In genomic region chr22:18980829-18981228, GRCh38 we compare ENCODE assay signal across 27 cellular contexts.
"Had no signal": no experiment of that assay in that cellular context is flagged by ENCODE, and none has a peak within 500 bp of the region (broad histone marks: within the 10 kb centered on the region; RNA-seq: fewer than 3 reads in every experiment).

No MANE protein-coding gene starts in this region.

- H2AFZ ChIP-seq: hepatocyte had no signal

- H3K4me2 ChIP-seq: hepatocyte had no signal

- H3K27ac ChIP-seq: ascending aorta, breast epithelium, cardiac muscle cell, coronary artery, dorsolateral prefrontal cortex, esophagus muscularis mucosa, foreskin keratinocyte, gastrocnemius medialis, heart left ventricle, hepatocyte had no signal

- DNase-seq: activated CD4-positive, alpha-beta memory T cell treated with anti-CD3 and anti-CD28 coated beads, Interleukin-2, amount 10 ng/mL, durations not matched to agents 7 days and 5 days; activated CD4-positive, alpha-beta T cell treated with anti-CD3 and anti-CD28 coated beads for 4 hours; activated CD4-positive, alpha-beta T cell treated with anti-CD3 and anti-CD28 coated beads, Interleukin-2, amount 10 ng/mL, durations not matched to agents 7 days and 5 days; activated CD4-positive, alpha-beta T cell treated with anti-CD3 and anti-CD28 coated beads, Interleukin-2, amount 50 U/mL, for 4 hours; activated CD4-positive, CD25-positive, alpha-beta regulatory T cell; activated CD4-positive, CD25-positive, alpha-beta regulatory T cell treated with anti-CD3 and anti-CD28 coated beads, Interleukin-2, amount 50 U/mL, for 72 hours; activated gamma-delta T cell; activated naive CD4-positive, alpha-beta T cell; activated naive CD4-positive, alpha-beta T cell treated with anti-CD3 and anti-CD28 coated beads, Interleukin-2, amount 10 ng/mL, durations not matched to agents 7 days and 5 days; activated naive CD8-positive, alpha-beta T cell treated with anti-CD3 and anti-CD28 coated beads, Interleukin-2, amount 10 ng/mL, durations not matched to agents 7 days and 5 days; activated T-cell treated with anti-CD3 and anti-CD28 coated beads, Interleukin-2, amount 50 U/mL, for 1 hour; activated T-cell treated with anti-CD3 and anti-CD28 coated beads, Interleukin-2, amount 50 U/mL, for 72 hours; effector memory CD4-positive, alpha-beta T cell; endodermal cell; foreskin keratinocyte; gastrocnemius medialis; glutamatergic neuron; heart left ventricle; T-helper 2 cell had no signal

- ATAC-seq: activated naive CD4-positive, alpha-beta T cell treated with anti-CD3 and anti-CD28 coated beads, Interleukin-2, amount 50 U/mL, for 72 hours; activated T-cell treated with anti-CD3 and anti-CD28 coated beads, Interleukin-2, amount 50 U/mL, for 72 hours; foreskin keratinocyte; gastrocnemius medialis; heart left ventricle had no signal

- H3K79me2 ChIP-seq: hepatocyte had no signal

- H3K4me3 ChIP-seq: ascending aorta, breast epithelium, cardiac muscle cell, coronary artery, dorsolateral prefrontal cortex, esophagus muscularis mucosa, gastrocnemius medialis, heart left ventricle, hepatocyte had no signal

- H3K27me3 ChIP-seq: ascending aorta, breast epithelium, cardiac muscle cell, dorsolateral prefrontal cortex, esophagus muscularis mucosa, foreskin keratinocyte, gastrocnemius medialis, heart left ventricle, hepatocyte had no signal

- H3K9me3 ChIP-seq: gastrocnemius medialis had no signal

- H3K36me3 ChIP-seq: ascending aorta, breast epithelium, cardiac muscle cell, esophagus muscularis mucosa, gastrocnemius medialis, heart left ventricle had no signal

- H3K4me1 ChIP-seq: ascending aorta, breast epithelium, esophagus muscularis mucosa, foreskin keratinocyte, gastrocnemius medialis, heart left ventricle had no signal
